Comparison of ENCODE assay signal across 11 cellular contexts in the genomic region with DNA sequence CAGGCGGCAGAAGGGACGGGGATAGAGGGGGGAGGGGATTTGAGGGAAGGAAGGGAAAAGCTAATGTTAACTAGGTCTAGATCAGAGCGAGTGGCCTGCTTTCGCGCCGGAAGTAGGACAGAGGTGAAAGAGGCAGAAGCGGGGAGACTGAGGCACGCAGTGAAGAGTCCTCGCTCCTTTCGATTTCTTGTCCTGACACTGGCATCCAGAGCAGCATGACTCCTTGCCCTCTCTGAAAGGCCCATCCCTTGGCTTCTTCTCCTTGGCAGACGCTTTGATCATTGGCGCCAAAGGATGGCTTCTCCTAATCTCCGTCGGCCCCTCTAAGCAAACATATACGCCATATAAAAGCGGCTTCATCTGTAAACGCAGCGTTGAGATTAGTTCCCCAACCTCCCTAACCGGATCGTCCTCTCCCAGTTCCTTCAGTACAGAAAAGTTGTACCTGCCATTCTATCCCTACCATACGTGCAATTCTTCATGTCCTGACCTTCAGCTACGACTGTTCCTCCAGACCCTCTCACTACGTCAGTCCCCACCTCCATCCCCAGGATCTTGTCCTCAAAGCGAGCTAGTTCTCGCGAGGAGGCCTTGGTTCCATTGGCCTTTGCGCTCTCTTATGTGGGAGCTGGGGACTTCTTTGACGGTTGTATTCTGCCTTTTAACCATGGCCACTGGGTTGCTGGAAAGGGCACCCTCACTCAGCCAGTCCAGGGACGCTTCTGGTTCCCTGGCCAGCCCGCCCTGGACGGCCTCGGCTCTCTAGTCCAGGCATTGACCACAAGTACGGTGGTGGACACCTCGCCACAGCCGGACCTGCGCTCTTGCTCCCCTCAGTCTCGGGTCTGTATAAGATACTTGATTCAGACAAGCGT. TPM values are rescaled to one million over a fixed set of nuclear protein-coding genes. Genes with fewer than 3 reads are reported as not detected.
DNase-seq lines count a peak whose midpoint lies in the region; ATAC-seq and TF ChIP-seq lines count a peak whose summit lies in the region.
"Had no signal": no experiment of that assay in that cellular context is flagged by ENCODE, and none has a peak within 500 bp of the region (broad histone marks: within the 10 kb centered on the region; RNA-seq: fewer than 3 reads in every experiment).

No MANE protein-coding gene starts in this region.

- H3K9me3 Mint-ChIP-seq in stimulated activated naive CD8-positive, alpha-beta T cell treated with anti-CD3 and anti-CD28 coated beads, Interleukin-15, Interleukin-2, amounts not matched to agents 100 ng/mL and 50 ng/mL, for 24 hours, result peaks cover 9% of the 10 kb centered on the region
- peaks cover 6% of the 10 kb centered on the region for H3K9me3 Mint-ChIP-seq in activated naive CD8-positive, alpha-beta T cell treated with anti-CD3 and anti-CD28 coated beads, Interleukin-2, amount 50 U/mL, for 24 hours

- no peak overlapping the region for H3K27ac ChIP-seq in mesenchymal stem cell (ENCODE audit: low read length, poor library complexity, severe bottlenecking)
- no peak overlapping the region for H3K27ac ChIP-seq in body of pancreas

- peaks cover 57% of the 10 kb centered on the region for H3K4me1 Mint-ChIP-seq in stimulated activated naive CD8-positive, alpha-beta T cell treated with anti-CD3 and anti-CD28 coated beads, Interleukin-15, Interleukin-2, amounts not matched to agents 100 ng/mL and 50 ng/mL, for 24 hours (ENCODE audit: low read depth)
- peaks cover 44% of the 10 kb centered on the region for H3K4me1 Mint-ChIP-seq in activated naive CD8-positive, alpha-beta T cell treated with anti-CD3 and anti-CD28 coated beads, Interleukin-2, amount 50 U/mL, for 24 hours

- H3K9me3 ChIP-seq in mesenchymal stem cell (ENCODE audit: control insufficient read depth, low read length) (peaks cover 13% of the 10 kb centered on the region), body of pancreas (no peaks in the 10 kb centered on the region)

- TF ChIP-seq POLR2A in body of pancreas (IDR thresholded peaks at IDR 0.05), result no peak

- H3K4me1 ChIP-seq in mesenchymal stem cell (ENCODE audit: control insufficient read depth, insufficient read depth, low read depth, low read length), result peaks cover 30% of the 10 kb centered on the region
- H3K4me1 ChIP-seq in body of pancreas, result peaks cover 28% of the 10 kb centered on the region

- no peak overlapping the region for H2BK120ac ChIP-seq in mesenchymal stem cell (ENCODE audit: low read depth, low read length)

- no peak overlapping the region for H4K91ac ChIP-seq in mesenchymal stem cell (ENCODE audit: low read length)

- no peak overlapping the region for H3K23ac ChIP-seq in mesenchymal stem cell (ENCODE audit: low read length in 2 of 2)

- H3K27me3 Mint-ChIP-seq in stimulated activated naive CD8-positive, alpha-beta T cell treated with anti-CD3 and anti-CD28 coated beads, Interleukin-15, Interleukin-2, amounts not matched to agents 100 ng/mL and 50 ng/mL, for 24 hours, result peaks cover 86% of the 10 kb centered on the region
- H3K27me3 Mint-ChIP-seq in activated naive CD8-positive, alpha-beta T cell treated with anti-CD3 and anti-CD28 coated beads, Interleukin-2, amount 50 U/mL, for 24 hours, result peaks cover 88% of the 10 kb centered on the region

- H3K4me3 Mint-ChIP-seq in stimulated activated naive CD8-positive, alpha-beta T cell treated with anti-CD3 and anti-CD28 coated beads, Interleukin-15, Interleukin-2, amounts not matched to agents 100 ng/mL and 50 ng/mL, for 24 hours, result peak overlapping the region; percentile 74
- peak overlapping the region; percentile 56 for H3K4me3 Mint-ChIP-seq in activated naive CD8-positive, alpha-beta T cell treated with anti-CD3 and anti-CD28 coated beads, Interleukin-2, amount 50 U/mL, for 24 hours

- no peak overlapping the region for H2BK15ac ChIP-seq in mesenchymal stem cell (ENCODE audit: low read depth, poor library complexity, severe bottlenecking)

- H3K27ac Mint-ChIP-seq in stimulated activated naive CD8-positive, alpha-beta T cell treated with anti-CD3 and anti-CD28 coated beads, Interleukin-15, Interleukin-2, amounts not matched to agents 100 ng/mL and 50 ng/mL, for 24 hours, result no peak overlapping the region
- H3K27ac Mint-ChIP-seq in activated naive CD8-positive, alpha-beta T cell treated with anti-CD3 and anti-CD28 coated beads, Interleukin-2, amount 50 U/mL, for 24 hours, result peak overlapping the region; percentile 4

- no peak for ATAC-seq in stimulated activated naive CD8-positive, alpha-beta T cell treated with anti-CD3 and anti-CD28 coated beads, Interleukin-15, Interleukin-2, amounts not matched to agents 100 U/mL and 50 U/mL, for 24 hours
- ATAC-seq in activated naive CD8-positive, alpha-beta T cell treated with anti-CD3 and anti-CD28 coated beads, Interleukin-2, amount 50 U/mL, for 24 hours, result peak; percentile 13
- ATAC-seq in HG03025 (IDR thresholded peaks at IDR 0.05; ENCODE audit: low FRiP score, unreplicated experiment) (no peak), HG03175 (IDR thresholded peaks at IDR 0.05; ENCODE audit: unreplicated experiment) (no peak), body of pancreas (no peak)
- ATAC-seq: Panc1 had no signal

- no peak overlapping the region for H2BK5ac ChIP-seq in mesenchymal stem cell (ENCODE audit: low read depth, low read length, poor library complexity, severe bottlenecking)

- H4K8ac ChIP-seq in mesenchymal stem cell (ENCODE audit: low read length), result no peak overlapping the region

- no peak for DNase-seq in stimulated activated naive CD8-positive, alpha-beta T cell treated with anti-CD3 and anti-CD28 coated beads, Interleukin-15, Interleukin-2, amounts not matched to agents 100 U/mL and 50 U/mL, for 24 hours
- peak; percentile 4 for DNase-seq in activated naive CD8-positive, alpha-beta T cell treated with anti-CD3 and anti-CD28 coated beads, Interleukin-2, amount 50 U/mL, for 24 hours
- no peak for DNase-seq in mesenchymal stem cell
- no peak for DNase-seq in body of pancreas
- no peak for DNase-seq in AG20443 (ENCODE audit: low spot score)
- DNase-seq: DND-41 had no signal

- no peak overlapping the region for H3K4ac ChIP-seq in mesenchymal stem cell (ENCODE audit: low read depth in 1 of 2, low read length in 2 of 2)

- no peak overlapping the region for H3K18ac ChIP-seq in mesenchymal stem cell (ENCODE audit: low read depth in 1 of 2, low read length in 2 of 2)

- 8% methylated on average over 37 of the region's 38 CpGs for WGBS in mesenchymal stem cell
- WGBS in body of pancreas, 2 donors, result 4% methylated on average over 31 to 38 of the region's 38 CpGs

- intact Hi-C loops in body of pancreas (cut with DNase I), result no loop called here

- no peak overlapping the region for H2AK5ac ChIP-seq in mesenchymal stem cell (ENCODE audit: low read length, severe bottlenecking)

- no peak overlapping the region for H3K14ac ChIP-seq in mesenchymal stem cell (ENCODE audit: low read length in 2 of 2)

- no peak overlapping the region for H2BK12ac ChIP-seq in mesenchymal stem cell (ENCODE audit: low read length in 2 of 2)

- H3K9ac ChIP-seq in mesenchymal stem cell (ENCODE audit: low read length), result no peak overlapping the region

- no peak overlapping the region for H2AFZ ChIP-seq in mesenchymal stem cell (ENCODE audit: low read depth, low read length)

- peaks cover 8% of the 10 kb centered on the region for H3K36me3 Mint-ChIP-seq in stimulated activated naive CD8-positive, alpha-beta T cell treated with anti-CD3 and anti-CD28 coated beads, Interleukin-15, Interleukin-2, amounts not matched to agents 100 ng/mL and 50 ng/mL, for 24 hours (ENCODE audit: low read depth)
- peaks cover 5% of the 10 kb centered on the region for H3K36me3 Mint-ChIP-seq in activated naive CD8-positive, alpha-beta T cell treated with anti-CD3 and anti-CD28 coated beads, Interleukin-2, amount 50 U/mL, for 24 hours (ENCODE audit: low read depth)

- H3K4me2 ChIP-seq in mesenchymal stem cell (ENCODE audit: low read length, poor library complexity, severe bottlenecking), result peak overlapping the region; percentile 49

- H3K27me3 ChIP-seq in mesenchymal stem cell (ENCODE audit: control insufficient read depth in 1 of 2, insufficient read depth in 1 of 2, low read length in 2 of 2) (peaks cover 82 to 94% of the 10 kb centered on the region in 2 experiments), body of pancreas (peaks cover 0 to 51% of the 10 kb centered on the region in 2 donors)

- H3K4me3 ChIP-seq in mesenchymal stem cell (ENCODE audit: insufficient read depth in 1 of 2, low read depth in 1 of 2, low read length in 2 of 2) (peak overlapping the region in 1 of 2 experiments; percentile 65), body of pancreas (no peak overlapping the region)

- H3K36me3 ChIP-seq in mesenchymal stem cell (ENCODE audit: control insufficient read depth in 1 of 2, insufficient read depth in 2 of 2, low read depth in 1 of 2, low read length in 2 of 2) (no peaks in the 10 kb centered on the region), body of pancreas (replicated peaks in 1 of 2; ENCODE audit: insufficient read depth in 1 of 2, low read depth in 2 of 2) (no peaks in the 10 kb centered on the region)

- no peaks in the 10 kb centered on the region for H3K79me1 ChIP-seq in mesenchymal stem cell (replicated peaks; ENCODE audit: low read length, poor library complexity, severe bottlenecking)

- TF ChIP-seq CTCF in body of pancreas (IDR thresholded peaks at IDR 0.05), result no peak

RNA-seq across cellular contexts. Expression of gene NEUROD1, which starts 0.9 kb away (rescaled TPM):
- not detected for polyA plus RNA-seq in mesenchymal stem cell (2013, experiment 1 of 2)
- not detected for polyA plus RNA-seq in mesenchymal stem cell (2013, experiment 2 of 2)
- total RNA-seq in body of pancreas, result 1 to 10 TPM; 2.6 TPM
- total RNA-seq: M059J had no signal

RNA-seq across cellular contexts. Expression of gene CERKL, which starts 24.3 kb away (rescaled TPM):
- polyA plus RNA-seq in mesenchymal stem cell (2013, experiment 1 of 2), result not detected
- not detected for polyA plus RNA-seq in mesenchymal stem cell (2013, experiment 2 of 2)
- total RNA-seq in body of pancreas, result under 1 TPM; 0.52 to 0.66 TPM
